Comparison of ENCODE assay signal across 1 cellular context in the genomic region with DNA sequence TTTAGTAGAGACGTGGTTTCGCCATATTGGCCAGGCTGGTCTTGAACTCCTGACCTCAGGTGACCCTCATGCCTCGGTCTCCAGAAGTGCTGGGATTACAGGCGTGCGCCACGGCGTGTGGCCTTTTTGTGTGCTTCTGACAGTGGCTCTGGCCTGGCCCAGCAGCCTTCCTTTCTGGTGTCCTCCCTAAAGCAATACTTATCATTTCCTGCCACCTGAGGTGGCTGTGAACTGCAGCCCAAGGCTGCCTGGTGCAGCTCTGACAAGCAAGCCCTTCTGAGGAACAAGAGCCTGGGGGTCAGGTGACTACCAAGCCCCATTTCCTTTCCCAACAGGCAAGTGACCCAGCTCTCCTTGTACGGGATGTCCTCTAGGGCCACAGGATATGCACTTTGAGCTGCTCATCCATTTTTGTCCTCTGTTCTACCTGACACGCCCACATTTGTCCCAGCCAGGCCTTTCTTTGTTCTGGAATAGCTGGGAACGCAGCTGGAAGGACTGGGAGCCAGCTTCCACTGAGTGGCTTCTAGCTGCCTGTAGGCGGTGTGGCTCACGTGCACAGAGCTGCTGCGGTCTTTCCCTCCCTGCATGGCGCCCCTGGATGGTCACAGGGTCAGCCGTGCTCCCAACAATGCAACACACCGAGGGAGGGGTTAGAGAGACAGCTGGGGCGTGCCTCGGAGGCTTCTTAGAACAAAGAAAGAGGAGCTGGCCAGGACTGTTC.
TF ChIP-seq lines count a peak whose summit lies in the region.

No MANE protein-coding gene starts in this region.

TF ChIP-seq in K562, 482 proteins besides CTCF, POLR2A, EP300 and RAD21 (continued from another document and continues in another):
- TF ChIP-seq, protein P1, sequence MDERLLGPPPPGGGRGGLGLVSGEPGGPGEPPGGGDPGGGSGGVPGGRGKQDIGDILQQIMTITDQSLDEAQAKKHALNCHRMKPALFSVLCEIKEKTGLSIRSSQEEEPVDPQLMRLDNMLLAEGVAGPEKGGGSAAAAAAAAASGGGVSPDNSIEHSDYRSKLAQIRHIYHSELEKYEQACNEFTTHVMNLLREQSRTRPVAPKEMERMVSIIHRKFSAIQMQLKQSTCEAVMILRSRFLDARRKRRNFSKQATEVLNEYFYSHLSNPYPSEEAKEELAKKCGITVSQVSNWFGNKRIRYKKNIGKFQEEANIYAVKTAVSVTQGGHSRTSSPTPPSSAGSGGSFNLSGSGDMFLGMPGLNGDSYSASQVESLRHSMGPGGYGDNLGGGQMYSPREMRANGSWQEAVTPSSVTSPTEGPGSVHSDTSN (CRISPR knock-in tag; IDR thresholded peaks at IDR 0.05; ENCODE audit: low read depth): no peak
- TF ChIP-seq, protein P1 (tag; conservative IDR thresholded peaks at IDR 0.05; ENCODE audit: low read depth): no peak
- TF ChIP-seq U2AF1 (optimal IDR thresholded peaks at IDR 0.05; ENCODE audit: low read depth, low read length): no peak
- TF ChIP-seq FOSL1 (tag; conservative IDR thresholded peaks at IDR 0.05): 0 out of 2 replicates have a peak, but pooled peaks have one; percentile 27
- no peak for TF ChIP-seq ZNF23 (CRISPR knock-in tag; IDR thresholded peaks at IDR 0.05)
- TF ChIP-seq, protein P2, sequence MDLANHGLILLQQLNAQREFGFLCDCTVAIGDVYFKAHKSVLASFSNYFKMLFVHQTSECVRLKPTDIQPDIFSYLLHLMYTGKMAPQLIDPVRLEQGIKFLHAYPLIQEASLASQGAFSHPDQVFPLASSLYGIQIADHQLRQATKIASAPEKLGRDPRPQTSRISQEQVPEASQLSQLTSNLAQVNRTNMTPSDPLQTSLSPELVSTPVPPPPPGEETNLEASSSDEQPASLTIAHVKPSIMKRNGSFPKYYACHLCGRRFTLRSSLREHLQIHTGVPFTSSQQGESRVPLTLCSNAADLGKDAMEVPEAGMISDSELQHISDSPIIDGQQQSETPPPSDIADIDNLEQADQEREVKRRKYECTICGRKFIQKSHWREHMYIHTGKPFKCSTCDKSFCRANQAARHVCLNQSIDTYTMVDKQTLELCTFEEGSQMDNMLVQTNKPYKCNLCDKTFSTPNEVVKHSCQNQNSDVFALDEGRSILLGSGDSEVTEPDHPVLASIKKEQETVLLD (IDR thresholded peaks at IDR 0.05): no peak
- no peak for TF ChIP-seq MEF2A (IDR thresholded peaks at IDR 0.05; ENCODE audit: control insufficient read depth, low read depth, low read length)
- TF ChIP-seq, protein P3, sequence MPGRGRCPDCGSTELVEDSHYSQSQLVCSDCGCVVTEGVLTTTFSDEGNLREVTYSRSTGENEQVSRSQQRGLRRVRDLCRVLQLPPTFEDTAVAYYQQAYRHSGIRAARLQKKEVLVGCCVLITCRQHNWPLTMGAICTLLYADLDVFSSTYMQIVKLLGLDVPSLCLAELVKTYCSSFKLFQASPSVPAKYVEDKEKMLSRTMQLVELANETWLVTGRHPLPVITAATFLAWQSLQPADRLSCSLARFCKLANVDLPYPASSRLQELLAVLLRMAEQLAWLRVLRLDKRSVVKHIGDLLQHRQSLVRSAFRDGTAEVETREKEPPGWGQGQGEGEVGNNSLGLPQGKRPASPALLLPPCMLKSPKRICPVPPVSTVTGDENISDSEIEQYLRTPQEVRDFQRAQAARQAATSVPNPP (IDR thresholded peaks at IDR 0.05; ENCODE audit: borderline replicate concordance, insufficient read depth, insufficient read length): no peak
- TF ChIP-seq HMG20A (CRISPR knock-in tag; conservative IDR thresholded peaks at IDR 0.05): no peak
- no peak for TF ChIP-seq KDM4B (IDR thresholded peaks at IDR 0.05; ENCODE audit: borderline replicate concordance in 2 of 2, low read depth in 1 of 2)
- 0 out of 2 replicates have a peak, but pooled peaks have one; percentile 21 for TF ChIP-seq JUN (IDR thresholded peaks at IDR 0.05; ENCODE audit: borderline replicate concordance, low read depth, low read length)
- TF ChIP-seq JUN (CRISPR knock-in tag; IDR thresholded peaks at IDR 0.05; ENCODE audit: borderline replicate concordance): no peak
- TF ChIP-seq SMARCC2 (IDR thresholded peaks at IDR 0.05; ENCODE audit: low read depth): no peak
- TF ChIP-seq ZNF316 (IDR thresholded peaks at IDR 0.05): no peak
- no peak for TF ChIP-seq STAG1 (CRISPR knock-in tag; IDR thresholded peaks at IDR 0.05; ENCODE audit: borderline replicate concordance)
- TF ChIP-seq, protein P4, sequence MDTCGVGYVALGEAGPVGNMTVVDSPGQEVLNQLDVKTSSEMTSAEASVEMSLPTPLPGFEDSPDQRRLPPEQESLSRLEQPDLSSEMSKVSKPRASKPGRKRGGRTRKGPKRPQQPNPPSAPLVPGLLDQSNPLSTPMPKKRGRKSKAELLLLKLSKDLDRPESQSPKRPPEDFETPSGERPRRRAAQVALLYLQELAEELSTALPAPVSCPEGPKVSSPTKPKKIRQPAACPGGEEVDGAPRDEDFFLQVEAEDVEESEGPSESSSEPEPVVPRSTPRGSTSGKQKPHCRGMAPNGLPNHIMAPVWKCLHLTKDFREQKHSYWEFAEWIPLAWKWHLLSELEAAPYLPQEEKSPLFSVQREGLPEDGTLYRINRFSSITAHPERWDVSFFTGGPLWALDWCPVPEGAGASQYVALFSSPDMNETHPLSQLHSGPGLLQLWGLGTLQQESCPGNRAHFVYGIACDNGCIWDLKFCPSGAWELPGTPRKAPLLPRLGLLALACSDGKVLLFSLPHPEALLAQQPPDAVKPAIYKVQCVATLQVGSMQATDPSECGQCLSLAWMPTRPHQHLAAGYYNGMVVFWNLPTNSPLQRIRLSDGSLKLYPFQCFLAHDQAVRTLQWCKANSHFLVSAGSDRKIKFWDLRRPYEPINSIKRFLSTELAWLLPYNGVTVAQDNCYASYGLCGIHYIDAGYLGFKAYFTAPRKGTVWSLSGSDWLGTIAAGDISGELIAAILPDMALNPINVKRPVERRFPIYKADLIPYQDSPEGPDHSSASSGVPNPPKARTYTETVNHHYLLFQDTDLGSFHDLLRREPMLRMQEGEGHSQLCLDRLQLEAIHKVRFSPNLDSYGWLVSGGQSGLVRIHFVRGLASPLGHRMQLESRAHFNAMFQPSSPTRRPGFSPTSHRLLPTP (IDR thresholded peaks at IDR 0.05; ENCODE audit: borderline replicate concordance, extremely low read depth, insufficient read length): no peak
- no peak for TF ChIP-seq ZNF75A (CRISPR knock-in tag; IDR thresholded peaks at IDR 0.05)
- no peak for TF ChIP-seq NR3C1 (CRISPR knock-in tag; IDR thresholded peaks at IDR 0.05)
- no peak for TF ChIP-seq RNF2 (IDR thresholded peaks at IDR 0.05)
- TF ChIP-seq FOXM1 (IDR thresholded peaks at IDR 0.05; ENCODE audit: low read depth): no peak
- TF ChIP-seq FOXM1 (CRISPR knock-in tag; IDR thresholded peaks at IDR 0.05; ENCODE audit: low read depth): no peak
- TF ChIP-seq KHSRP (IDR thresholded peaks at IDR 0.05): no peak
- TF ChIP-seq NFIX (CRISPR knock-in tag; IDR thresholded peaks at IDR 0.05; ENCODE audit: low read depth): no peak
- TF ChIP-seq HNRNPH1 (optimal IDR thresholded peaks at IDR 0.05; ENCODE audit: low read depth, low read length): no peak
- TF ChIP-seq, protein P5, sequence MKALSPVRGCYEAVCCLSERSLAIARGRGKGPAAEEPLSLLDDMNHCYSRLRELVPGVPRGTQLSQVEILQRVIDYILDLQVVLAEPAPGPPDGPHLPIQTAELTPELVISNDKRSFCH (CRISPR knock-in tag; IDR thresholded peaks at IDR 0.05): no peak
- TF ChIP-seq, protein P5 (tag; IDR thresholded peaks at IDR 0.05): peak; percentile 56; the same call in 1 of the 2 replicates
- no peak for TF ChIP-seq ZNF444 (CRISPR knock-in tag; IDR thresholded peaks at IDR 0.05)
- no peak for TF ChIP-seq ZNF785 (CRISPR knock-in tag; IDR thresholded peaks at IDR 0.05)
- TF ChIP-seq SMAD4 (CRISPR knock-in tag; conservative IDR thresholded peaks at IDR 0.05): peak; percentile 81
- TF ChIP-seq CBX2 (IDR thresholded peaks at IDR 0.05; ENCODE audit: insufficient read depth, low read length, poor library complexity, severe bottlenecking): no peak
- no peak for TF ChIP-seq ZNF584 (CRISPR knock-in tag; IDR thresholded peaks at IDR 0.05; ENCODE audit: low read depth)
- no peak for TF ChIP-seq BRCA1 (IDR thresholded peaks at IDR 0.05)
- no peak for TF ChIP-seq BRCA1 (CRISPR knock-in tag; IDR thresholded peaks at IDR 0.05)
- TF ChIP-seq, protein P6, sequence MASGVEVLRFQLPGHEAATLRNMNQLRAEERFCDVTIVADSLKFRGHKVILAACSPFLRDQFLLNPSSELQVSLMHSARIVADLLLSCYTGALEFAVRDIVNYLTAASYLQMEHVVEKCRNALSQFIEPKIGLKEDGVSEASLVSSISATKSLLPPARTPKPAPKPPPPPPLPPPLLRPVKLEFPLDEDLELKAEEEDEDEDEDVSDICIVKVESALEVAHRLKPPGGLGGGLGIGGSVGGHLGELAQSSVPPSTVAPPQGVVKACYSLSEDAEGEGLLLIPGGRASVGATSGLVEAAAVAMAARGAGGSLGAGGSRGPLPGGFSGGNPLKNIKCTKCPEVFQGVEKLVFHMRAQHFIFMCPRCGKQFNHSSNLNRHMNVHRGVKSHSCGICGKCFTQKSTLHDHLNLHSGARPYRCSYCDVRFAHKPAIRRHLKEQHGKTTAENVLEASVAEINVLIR (CRISPR knock-in tag; IDR thresholded peaks at IDR 0.05): peak; percentile 10; the same call in 1 of the 2 replicates
- TF ChIP-seq GATAD2A (IDR thresholded peaks at IDR 0.05): no peak
- 0 out of 2 replicates have a peak, but pooled peaks have one; percentile 11 for TF ChIP-seq ZNF212 (CRISPR knock-in tag; IDR thresholded peaks at IDR 0.05)
- TF ChIP-seq, protein P7, sequence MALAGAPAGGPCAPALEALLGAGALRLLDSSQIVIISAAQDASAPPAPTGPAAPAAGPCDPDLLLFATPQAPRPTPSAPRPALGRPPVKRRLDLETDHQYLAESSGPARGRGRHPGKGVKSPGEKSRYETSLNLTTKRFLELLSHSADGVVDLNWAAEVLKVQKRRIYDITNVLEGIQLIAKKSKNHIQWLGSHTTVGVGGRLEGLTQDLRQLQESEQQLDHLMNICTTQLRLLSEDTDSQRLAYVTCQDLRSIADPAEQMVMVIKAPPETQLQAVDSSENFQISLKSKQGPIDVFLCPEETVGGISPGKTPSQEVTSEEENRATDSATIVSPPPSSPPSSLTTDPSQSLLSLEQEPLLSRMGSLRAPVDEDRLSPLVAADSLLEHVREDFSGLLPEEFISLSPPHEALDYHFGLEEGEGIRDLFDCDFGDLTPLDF (CRISPR knock-in tag; IDR thresholded peaks at IDR 0.05): 0 out of 2 replicates have a peak, but pooled peaks have one; percentile 10
- TF ChIP-seq, protein P8, sequence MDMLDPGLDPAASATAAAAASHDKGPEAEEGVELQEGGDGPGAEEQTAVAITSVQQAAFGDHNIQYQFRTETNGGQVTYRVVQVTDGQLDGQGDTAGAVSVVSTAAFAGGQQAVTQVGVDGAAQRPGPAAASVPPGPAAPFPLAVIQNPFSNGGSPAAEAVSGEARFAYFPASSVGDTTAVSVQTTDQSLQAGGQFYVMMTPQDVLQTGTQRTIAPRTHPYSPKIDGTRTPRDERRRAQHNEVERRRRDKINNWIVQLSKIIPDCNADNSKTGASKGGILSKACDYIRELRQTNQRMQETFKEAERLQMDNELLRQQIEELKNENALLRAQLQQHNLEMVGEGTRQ (CRISPR knock-in tag; IDR thresholded peaks at IDR 0.05): peak; percentile 59; the same call in 1 of the 2 replicates
- no peak for TF ChIP-seq SRSF3 (IDR thresholded peaks at IDR 0.05; ENCODE audit: insufficient read depth, low read length)
- TF ChIP-seq SOX6 (IDR thresholded peaks at IDR 0.05): peak; percentile 92
- 0 out of 2 replicates have a peak, but pooled peaks have one; percentile 7 for TF ChIP-seq MXI1 (IDR thresholded peaks at IDR 0.05; ENCODE audit: low read depth, low read length)
- TF ChIP-seq MAFF (IDR thresholded peaks at IDR 0.05; ENCODE audit: low read length): no peak
- no peak for TF ChIP-seq RBM22 (IDR thresholded peaks at IDR 0.05; ENCODE audit: low read depth, low read length, poor library complexity, severe bottlenecking)
- no peak for TF ChIP-seq EWSR1 (IDR thresholded peaks at IDR 0.05; ENCODE audit: borderline replicate concordance, low read depth, partially characterized antibody)
- TF ChIP-seq SMARCA4 (IDR thresholded peaks at IDR 0.05): peak; percentile 70
- no peak for TF ChIP-seq PCBP1 (IDR thresholded peaks at IDR 0.05; ENCODE audit: low read depth, low read length, poor library complexity, severe bottlenecking)
- TF ChIP-seq FOXP1 (CRISPR knock-in tag; IDR thresholded peaks at IDR 0.05): peak; percentile 56; the same call in 1 of the 2 replicates
- no peak for TF ChIP-seq ZNF551 (CRISPR knock-in tag; IDR thresholded peaks at IDR 0.05)
- 0 out of 2 replicates have a peak, but pooled peaks have one; percentile 32 for TF ChIP-seq PHB2 (IDR thresholded peaks at IDR 0.05; ENCODE audit: low read depth)
- TF ChIP-seq EP400 (IDR thresholded peaks at IDR 0.05): peak; percentile 66; the same call in 1 of the 2 replicates
- TF ChIP-seq RB1 (IDR thresholded peaks at IDR 0.05; ENCODE audit: low read depth): no peak
- no peak for TF ChIP-seq MEF2D (tag; conservative IDR thresholded peaks at IDR 0.05; ENCODE audit: low read depth)
- TF ChIP-seq, protein P9, sequence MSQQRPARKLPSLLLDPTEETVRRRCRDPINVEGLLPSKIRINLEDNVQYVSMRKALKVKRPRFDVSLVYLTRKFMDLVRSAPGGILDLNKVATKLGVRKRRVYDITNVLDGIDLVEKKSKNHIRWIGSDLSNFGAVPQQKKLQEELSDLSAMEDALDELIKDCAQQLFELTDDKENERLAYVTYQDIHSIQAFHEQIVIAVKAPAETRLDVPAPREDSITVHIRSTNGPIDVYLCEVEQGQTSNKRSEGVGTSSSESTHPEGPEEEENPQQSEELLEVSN (IDR thresholded peaks at IDR 0.05; ENCODE audit: borderline replicate concordance in 1 of 2, extremely low read depth in 1 of 2, insufficient read depth in 1 of 2, insufficient read length in 1 of 2, low read depth in 1 of 2, low read length in 1 of 2, poor library complexity in 1 of 2, severe bottlenecking in 1 of 2): peak; percentile 88 to 95
- no peak for TF ChIP-seq EHMT2 (IDR thresholded peaks at IDR 0.05)
- TF ChIP-seq, protein P10, sequence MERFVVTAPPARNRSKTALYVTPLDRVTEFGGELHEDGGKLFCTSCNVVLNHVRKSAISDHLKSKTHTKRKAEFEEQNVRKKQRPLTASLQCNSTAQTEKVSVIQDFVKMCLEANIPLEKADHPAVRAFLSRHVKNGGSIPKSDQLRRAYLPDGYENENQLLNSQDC (CRISPR knock-in tag; IDR thresholded peaks at IDR 0.05): no peak
